In the genomic region with DNA sequence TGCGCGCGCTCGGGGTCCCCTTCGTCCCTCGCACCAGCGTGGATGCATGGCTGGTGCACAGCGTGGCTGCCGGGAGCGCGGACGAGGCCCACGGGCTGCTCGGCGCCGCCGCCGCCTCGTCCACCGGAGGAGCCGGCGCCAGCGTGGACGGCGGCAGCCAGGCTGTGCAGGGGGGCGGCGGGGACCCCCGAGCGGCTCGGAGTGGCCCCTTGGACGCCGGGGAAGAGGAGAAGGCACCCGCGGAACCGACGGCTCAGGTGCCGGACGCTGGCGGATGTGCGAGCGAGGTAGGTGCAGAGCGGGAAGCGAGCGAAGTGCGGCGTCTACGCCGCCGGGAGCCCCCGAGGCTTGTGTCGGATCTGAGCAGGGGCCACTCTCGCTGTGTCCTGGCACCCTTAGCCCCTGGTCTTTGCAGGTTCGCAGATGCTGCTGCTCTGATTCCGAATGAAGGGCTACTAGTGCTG, we compare ENCODE assay signal across 8 cellular contexts. TPM values are rescaled to one million over a fixed set of nuclear protein-coding genes. Genes with fewer than 3 reads are reported as not detected.
DNase-seq lines count a peak whose midpoint lies in the region; ATAC-seq, FAIRE-seq and TF ChIP-seq lines count a peak whose summit lies in the region.
"Not testable (repeated sequence)": the region's sequence is repeated elsewhere in the genome, so short reads cannot be mapped to it uniquely, and the experiment has no call there.

No MANE protein-coding gene starts in this region.

- H2BK5ac ChIP-seq in IMR-90 (ENCODE audit: low read depth, low read length, poor library complexity, severe bottlenecking): not testable (repeated sequence)

- H4K5ac ChIP-seq in IMR-90 (ENCODE audit: low read depth, low read length): not testable (repeated sequence)

- H3K4me3 ChIP-seq in H7 (ENCODE audit: insufficient read depth, low read depth, low read length): peak overlapping the region; percentile 84
- peak overlapping the region; percentile 94 for H3K4me3 ChIP-seq in IMR-90 (ENCODE audit: insufficient read depth, low read depth, low read length)
- H3K4me3 ChIP-seq in brain microvascular endothelial cell (ENCODE audit: low read depth, low read length): peak overlapping the region; percentile 56
- peak overlapping the region; percentile 65 for H3K4me3 ChIP-seq in iPS DF 6.9 (ENCODE audit: low read length)
- peak overlapping the region; percentile 48 to 68 (median 55) for H3K4me3 ChIP-seq in tibial nerve

- CTCF ChIA-PET in IMR-90 (lab: Yijun Ruan, JAX): not testable (repeated sequence)
- CTCF ChIA-PET in activated CD4-positive, alpha-beta T cell treated with anti-CD3 and anti-CD28 coated beads for 36 hours (lab: Charles Lee): interaction anchor here (1.2 to 3.3 kb wide), 5 partner anchors 14 to 213 kb away, joined by 6 to 21 read pairs (median 9); no protein-coding TSS in a partner anchor

- H3K9me3 ChIP-seq in IMR-90 (ENCODE audit: control insufficient read depth, insufficient read depth, low read length); iPS DF 6.9 (ENCODE audit: control insufficient read depth, insufficient read depth, low read length); tibial nerve: not testable (repeated sequence)

- DNase-seq in GM12891 (ENCODE audit: insufficient read length, low spot score); IMR-90; brain microvascular endothelial cell; iPS DF 6.9 (ENCODE audit: low read depth, low spot score); osteocyte (ENCODE audit: extremely low spot score, unreplicated experiment); tibial nerve (ENCODE audit: low spot score in 2 of 2): not testable (repeated sequence)
- peak; percentile 51 for DNase-seq in H7
- peak; percentile 66 for DNase-seq in activated CD4-positive, alpha-beta T cell treated with anti-CD3 and anti-CD28 coated beads for 36 hours

- H3K9ac ChIP-seq in IMR-90 (ENCODE audit: low read depth, low read length): not testable (repeated sequence)

- intact Hi-C loops in IMR-90 (cut with micrococcal nuclease): not testable (repeated sequence)
- intact Hi-C loops in activated CD4-positive, alpha-beta T cell treated with anti-CD3 and anti-CD28 coated beads for 36 hours (cut with DNase I, micrococcal nuclease): loop anchor here (1.0 to 5.0 kb wide), 11 partner anchors 34 to 291 kb away; partner anchors contain the start of gene CBX3 (in 1 of the 2)

- ATAC-seq in IMR-90 (ENCODE audit: low read depth): peak; percentile 2; the same call in 1 of the 2 replicates
- not testable (repeated sequence) for ATAC-seq in activated CD4-positive, alpha-beta T cell treated with anti-CD3 and anti-CD28 coated beads for 36 hours

- not testable (repeated sequence) for H3K18ac ChIP-seq in IMR-90 (ENCODE audit: low read depth, low read length)

- dilution Hi-C loops in IMR-90 (cut with HindIII; ENCODE audit: low sequenced_read_pairs, unreplicated experiment): not testable (repeated sequence)

- peak overlapping the region; percentile 96 for H3K27ac Mint-ChIP-seq in activated CD4-positive, alpha-beta T cell treated with anti-CD3 and anti-CD28 coated beads for 36 hours
- not testable (repeated sequence) for H3K27ac Mint-ChIP-seq in osteocyte (ENCODE audit: unreplicated experiment)

- peak overlapping the region; percentile 88 for H3K4me2 ChIP-seq in IMR-90 (ENCODE audit: low read depth, low read length)

- peak overlapping the region; percentile 99 for H3K23ac ChIP-seq in IMR-90 (ENCODE audit: low read depth, low read length)

- POLR2A ChIA-PET in IMR-90 (lab: Charles Lee; ENCODE audit: unreplicated experiment): not testable (repeated sequence)
- POLR2A ChIA-PET in activated CD4-positive, alpha-beta T cell treated with anti-CD3 and anti-CD28 coated beads for 36 hours (lab: Charles Lee): interaction anchor here (1.4 to 1.9 kb wide), 8 partner anchors 14 to 141 kb away, joined by 3 to 19 read pairs (median 10); partner anchors contain the start of gene CBX3

- not testable (repeated sequence) for TF ChIP-seq EP300 in tibial nerve (IDR thresholded peaks at IDR 0.05)

- peak overlapping the region; percentile 97; the same call in 1 of the 2 replicates for H2BK120ac ChIP-seq in IMR-90 (ENCODE audit: low read depth, low read length)

- not testable (repeated sequence) for H4K20me1 ChIP-seq in IMR-90 (ENCODE audit: insufficient read depth, low read length)

- not testable (repeated sequence) for H3K36me3 ChIP-seq in H7 (replicated peaks; ENCODE audit: control insufficient read depth, insufficient read depth, low read length); IMR-90 (ENCODE audit: control insufficient read depth, insufficient read depth, low read length); brain microvascular endothelial cell (replicated peaks); iPS DF 6.9 (ENCODE audit: control insufficient read depth, insufficient read depth, low read length); tibial nerve

- peaks cover 40% of the 10 kb centered on the region for H3K9me1 ChIP-seq in IMR-90 (ENCODE audit: insufficient read depth, low read length)

- not testable (repeated sequence) for H3K56ac ChIP-seq in IMR-90 (ENCODE audit: extremely low read depth, insufficient read depth, low read length)

- peaks cover 59% of the 10 kb centered on the region for H3K4me1 Mint-ChIP-seq in activated CD4-positive, alpha-beta T cell treated with anti-CD3 and anti-CD28 coated beads for 36 hours
- H3K4me1 Mint-ChIP-seq in osteocyte (ENCODE audit: unreplicated experiment): peaks cover 30% of the 10 kb centered on the region

- H4K8ac ChIP-seq in IMR-90 (ENCODE audit: low read depth in 2 of 2, low read length in 2 of 2): peak overlapping the region in 1 of 2 experiments; percentile 81; a peak in 1 of 4 replicates

- H2AFZ ChIP-seq in IMR-90 (replicated peaks; ENCODE audit: low read length, poor library complexity): peak overlapping the region; percentile 86

- peak overlapping the region; percentile 77; the same call in 1 of the 2 replicates for H2AK5ac ChIP-seq in IMR-90 (ENCODE audit: low read depth, low read length)

- not testable (repeated sequence) for H3K27me3 Mint-ChIP-seq in activated CD4-positive, alpha-beta T cell treated with anti-CD3 and anti-CD28 coated beads for 36 hours
- H3K27me3 Mint-ChIP-seq in osteocyte (ENCODE audit: unreplicated experiment): peaks cover 42% of the 10 kb centered on the region

- peak; percentile 16 for FAIRE-seq in GM12891 (lab: Jason Lieb, UNC)

- 6% methylated on average over 9 of the region's 54 CpGs; no CpG with 5 or more reads in 1 of the 2 experiments for WGBS in IMR-90 (ENCODE audit: extremely low coverage in 2 of 2, insufficient read length in 1 of 2), 2 experiments
- no CpG with 5 or more reads among the region's 54 CpGs for WGBS in iPS DF 6.9 (ENCODE audit: insufficient coverage, insufficient read length)
- WGBS in tibial nerve, 2 donors: 13 to 18% methylated on average over 4 to 28 of the region's 54 CpGs

- peak overlapping the region; percentile 83 for H2AK9ac ChIP-seq in IMR-90 (replicated peaks; ENCODE audit: low read depth, low read length, poor library complexity)

- not testable (repeated sequence) for TF ChIP-seq CTCF in IMR-90 (conservative IDR thresholded peaks at IDR 0.05; ENCODE audit: low read depth, low read length); brain microvascular endothelial cell (IDR thresholded peaks at IDR 0.05; ENCODE audit: low read depth, low read length, missing control alignments); osteocyte (IDR thresholded peaks at IDR 0.05); tibial nerve (IDR thresholded peaks at IDR 0.05)

- peaks cover 17% of the 10 kb centered on the region for H3K36me3 Mint-ChIP-seq in activated CD4-positive, alpha-beta T cell treated with anti-CD3 and anti-CD28 coated beads for 36 hours (ENCODE audit: low read depth)
- H3K36me3 Mint-ChIP-seq in osteocyte (ENCODE audit: unreplicated experiment): not testable (repeated sequence)

- H4K91ac ChIP-seq in IMR-90 (ENCODE audit: insufficient read depth, low read depth, low read length): 0 out of 2 replicates have a peak overlapping the region, but pooled peaks have one; percentile 0

- in situ Hi-C loops in IMR-90 (cut with MboI; ENCODE audit: low sequenced_read_pairs); brain microvascular endothelial cell (cut with HindIII; ENCODE audit: low pct_ligation_motif_present, low sequenced_read_pairs): not testable (repeated sequence)

- H3K27me3 ChIP-seq in H7 (ENCODE audit: control insufficient read depth, insufficient read depth, low read length); IMR-90 (ENCODE audit: control insufficient read depth, insufficient read depth, low read length); brain microvascular endothelial cell (replicated peaks); iPS DF 6.9 (ENCODE audit: control insufficient read depth, insufficient read depth, low read length); tibial nerve: not testable (repeated sequence)

- H3K9me3 Mint-ChIP-seq in activated CD4-positive, alpha-beta T cell treated with anti-CD3 and anti-CD28 coated beads for 36 hours (ENCODE audit: low read depth); osteocyte (ENCODE audit: unreplicated experiment): not testable (repeated sequence)

- not testable (repeated sequence) for H3K27ac ChIP-seq in IMR-90 (ENCODE audit: insufficient read depth, low read length); brain microvascular endothelial cell; iPS DF 6.9 (ENCODE audit: low read length)
- peak overlapping the region in 2 of 4 donors; percentile 46 to 62 for H3K27ac ChIP-seq in tibial nerve

- peak overlapping the region; percentile 62 for H3K4ac ChIP-seq in IMR-90 (ENCODE audit: low read depth, low read length)

- H3K4me1 ChIP-seq in IMR-90 (ENCODE audit: control insufficient read depth, insufficient read depth, low read length) (peaks cover 25% of the 10 kb centered on the region), iPS DF 6.9 (ENCODE audit: control insufficient read depth, insufficient read depth, low read length) (peaks cover 19% of the 10 kb centered on the region; the same call in 1 of the 2 replicates), tibial nerve (peaks cover 0 to 37% (median 18%) of the 10 kb centered on the region in 4 donors)

- BruUV-seq in IMR-90 (replicated peaks; lab: Mats Ljungman, UMichigan): not testable (repeated sequence)

- not testable (repeated sequence) for H2BK15ac ChIP-seq in IMR-90 (ENCODE audit: low read depth, low read length)

- peak overlapping the region; percentile 80; the same call in 1 of the 2 replicates for H3K14ac ChIP-seq in IMR-90 (replicated peaks; ENCODE audit: low read depth, low read length)

- not testable (repeated sequence) for TF ChIP-seq POLR2A in GM12891 (IDR thresholded peaks at IDR 0.05; ENCODE audit: low read depth, low read length); IMR-90 (IDR thresholded peaks at IDR 0.05; ENCODE audit: low read depth, low read length); tibial nerve (IDR thresholded peaks at IDR 0.05)

- peak overlapping the region; percentile 75; the same call in 1 of the 2 replicates for H2BK20ac ChIP-seq in IMR-90 (ENCODE audit: low read depth, low read length)

- not testable (repeated sequence) for TF ChIP-seq RAD21 in IMR-90 (IDR thresholded peaks at IDR 0.05; ENCODE audit: low read length)

- peak overlapping the region; percentile 93 for H3K4me3 Mint-ChIP-seq in activated CD4-positive, alpha-beta T cell treated with anti-CD3 and anti-CD28 coated beads for 36 hours
- H3K4me3 Mint-ChIP-seq in osteocyte (ENCODE audit: unreplicated experiment): peak overlapping the region; percentile 47

- peaks cover 4 to 48% of the 10 kb centered on the region in 2 experiments; a peak in 3 of 4 replicates for H3K79me1 ChIP-seq in IMR-90 (ENCODE audit: low read depth in 1 of 2, low read length in 2 of 2)

RNA-seq across cellular contexts. Expression of gene NFE2L3, which starts 0.8 kb away (rescaled TPM):
- polyA plus RNA-seq in GM12891 (2012; ENCODE audit: low read depth, missing spikeins): 7.2 TPM
- 69.0 and 118 TPM in 2 replicates for total RNA-seq in H7 (2014; rRNA removed; shearing (Covaris generic))
- total RNA-seq in IMR-90 (2012; rRNA removed): 37.8 and 43.2 TPM in 2 replicates
- polyA plus RNA-seq in IMR-90 (2012; rRNA removed): 22.8 and 28.0 TPM in 2 replicates
- 9.0 and 13.0 TPM in 2 replicates for polyA plus RNA-seq in IMR-90 (2012; cell fraction: cytosol; rRNA removed)
- 5.1 and 19.4 TPM in 2 replicates for polyA plus RNA-seq in IMR-90 (2012; cell fraction: nucleus; rRNA removed; ENCODE audit: low replicate concordance)
- total RNA-seq in activated CD4-positive, alpha-beta T cell treated with anti-CD3 and anti-CD28 coated beads for 36 hours: 10 to 100 TPM; 19.9 to 23.8 TPM
- 0.55 and 0.78 TPM in 2 replicates for total RNA-seq in osteocyte
- 1 to 10 TPM; 2.7 to 6.5 (median 5.1) TPM for total RNA-seq in tibial nerve

RNA-seq across cellular contexts. Expression of gene HNRNPA2B1, which starts 47.7 kb away (rescaled TPM):
- polyA plus RNA-seq in GM12891 (2012; ENCODE audit: low read depth, missing spikeins): 848 TPM
- total RNA-seq in H7 (2014; rRNA removed; shearing (Covaris generic)): 223 and 239 TPM in 2 replicates
- total RNA-seq in IMR-90 (2012; rRNA removed) (49.3 and 118 TPM in 2 replicates), osteocyte (484 and 495 TPM in 2 replicates), tibial nerve (100 to 1,000 TPM; 184 to 306 (median 234) TPM)
- 417 and 515 TPM in 2 replicates for polyA plus RNA-seq in IMR-90 (2012; rRNA removed)
- polyA plus RNA-seq in IMR-90 (2012; cell fraction: cytosol; rRNA removed): 51.3 and 57.4 TPM in 2 replicates
- 46.0 and 266 TPM in 2 replicates for polyA plus RNA-seq in IMR-90 (2012; cell fraction: nucleus; rRNA removed; ENCODE audit: low replicate concordance)
- total RNA-seq in activated CD4-positive, alpha-beta T cell treated with anti-CD3 and anti-CD28 coated beads for 36 hours: 100 to 1,000 TPM; 600 to 996 TPM

RNA-seq across cellular contexts. Expression of gene CBX3, which starts 48.7 kb away (rescaled TPM):
- 172 TPM for polyA plus RNA-seq in GM12891 (2012; ENCODE audit: low read depth, missing spikeins)
- 170 and 231 TPM in 2 replicates for total RNA-seq in H7 (2014; rRNA removed; shearing (Covaris generic))
- total RNA-seq in IMR-90 (2012; rRNA removed) (38.2 and 85.0 TPM in 2 replicates), osteocyte (133 and 135 TPM in 2 replicates), tibial nerve (100 to 1,000 TPM in 1 of 4 donors, 10 to 100 TPM in 3; 61.7 to 109 (median 77.7) TPM)
- polyA plus RNA-seq in IMR-90 (2012; rRNA removed): 65.6 and 76.5 TPM in 2 replicates
- 7.2 and 7.8 TPM in 2 replicates for polyA plus RNA-seq in IMR-90 (2012; cell fraction: cytosol; rRNA removed)
- 41.4 and 59.8 TPM in 2 replicates for polyA plus RNA-seq in IMR-90 (2012; cell fraction: nucleus; rRNA removed; ENCODE audit: low replicate concordance)
- 100 to 1,000 TPM; 173 to 300 TPM for total RNA-seq in activated CD4-positive, alpha-beta T cell treated with anti-CD3 and anti-CD28 coated beads for 36 hours
